ENCODE assay signal across 34 cellular contexts in genomic region chr5:35294017-35294416, GRCh38.
"Had no signal": no experiment of that assay in that cellular context is flagged by ENCODE, and none has a peak within 500 bp of the region (broad histone marks: within the 10 kb centered on the region; RNA-seq: fewer than 3 reads in every experiment).

No MANE protein-coding gene starts in this region.

- H3K27ac Mint-ChIP-seq: activated naive CD4-positive, alpha-beta T cell treated with anti-CD3 and anti-CD28 coated beads for 36 hours; activated naive CD4-positive, alpha-beta T cell treated with anti-CD3 and anti-CD28 coated beads, Interleukin-2, amount 10 ng/mL, durations not matched to agents 7 days and 5 days; activated naive CD4-positive, alpha-beta T cell treated with anti-CD3 and anti-CD28 coated beads, Interleukin-2, amount 50 U/mL, for 24 hours; activated naive CD4-positive, alpha-beta T cell treated with anti-CD3 and anti-CD28 coated beads, Interleukin-2, amount 50 U/mL, for 72 hours; activated naive CD8-positive, alpha-beta T cell; activated naive CD8-positive, alpha-beta T cell treated with anti-CD3 and anti-CD28 coated beads for 36 hours; activated naive CD8-positive, alpha-beta T cell treated with anti-CD3 and anti-CD28 coated beads, Interleukin-2, amount 10 ng/mL, durations not matched to agents 7 days and 5 days; activated naive CD8-positive, alpha-beta T cell treated with anti-CD3 and anti-CD28 coated beads, Interleukin-2, amount 50 U/mL, for 24 hours; activated T-cell treated with anti-CD3 and anti-CD28 coated beads, Interleukin-2, amount 50 U/mL, for 72 hours; activated T-helper 1 cell treated with anti-CD3 and anti-CD28 coated beads, Interleukin-12 subunit alpha, Interleukin-12 subunit beta, Interleukin-2, Interleukin-4 antibody, amounts not matched to agents 30 ng/mL and 10 ng/mL and 1 ng/mL, durations not matched to agents 14 hours and 24 hours and 36 hours; activated T-helper 17 cell treated with anti-CD3 and anti-CD28 coated beads, Interleukin-2, amount 50 U/mL, for 72 hours; activated T-helper 2 cell treated with anti-CD3 and anti-CD28 coated beads, Interferon-gamma antibody, Interleukin-2, Interleukin-4, amounts not matched to agents 10 μg/mL and 5 μg/mL and 100 μg/mL, durations not matched to agents 14 hours and 24 hours and 36 hours; brain had no signal

- H3K4me1 Mint-ChIP-seq: activated naive CD4-positive, alpha-beta T cell treated with anti-CD3 and anti-CD28 coated beads, Interleukin-2, amount 10 ng/mL, durations not matched to agents 7 days and 5 days; activated naive CD4-positive, alpha-beta T cell treated with anti-CD3 and anti-CD28 coated beads, Interleukin-2, amount 50 U/mL, for 24 hours; activated naive CD8-positive, alpha-beta T cell treated with anti-CD3 and anti-CD28 coated beads for 36 hours; activated naive CD8-positive, alpha-beta T cell treated with anti-CD3 and anti-CD28 coated beads, Interleukin-2, amount 10 ng/mL, durations not matched to agents 7 days and 5 days; activated naive CD8-positive, alpha-beta T cell treated with anti-CD3 and anti-CD28 coated beads, Interleukin-2, amount 50 U/mL, for 24 hours; activated T-helper 17 cell treated with anti-CD3 and anti-CD28 coated beads, Interleukin-2, amount 50 U/mL, for 72 hours; central memory CD8-positive, alpha-beta T cell had no signal

- H3K4me3 Mint-ChIP-seq: activated naive CD4-positive, alpha-beta T cell treated with anti-CD3 and anti-CD28 coated beads for 36 hours; activated naive CD4-positive, alpha-beta T cell treated with anti-CD3 and anti-CD28 coated beads, Interleukin-2, amount 10 ng/mL, durations not matched to agents 7 days and 5 days; activated naive CD4-positive, alpha-beta T cell treated with anti-CD3 and anti-CD28 coated beads, Interleukin-2, amount 50 U/mL, for 24 hours; activated naive CD8-positive, alpha-beta T cell; activated naive CD8-positive, alpha-beta T cell treated with anti-CD3 and anti-CD28 coated beads for 36 hours; activated naive CD8-positive, alpha-beta T cell treated with anti-CD3 and anti-CD28 coated beads, Interleukin-2, amount 10 ng/mL, durations not matched to agents 7 days and 5 days; activated naive CD8-positive, alpha-beta T cell treated with anti-CD3 and anti-CD28 coated beads, Interleukin-2, amount 50 U/mL, for 24 hours; activated T-cell treated with anti-CD3 and anti-CD28 coated beads, Interleukin-2, amount 50 U/mL, for 4 hours; activated T-cell treated with anti-CD3 and anti-CD28 coated beads, Interleukin-2, amount 50 U/mL, for 72 hours; activated T-helper 1 cell treated with anti-CD3 and anti-CD28 coated beads, Interleukin-12 subunit alpha, Interleukin-12 subunit beta, Interleukin-2, Interleukin-4 antibody, amounts not matched to agents 30 ng/mL and 10 ng/mL and 1 ng/mL, durations not matched to agents 14 hours and 24 hours and 36 hours; activated T-helper 17 cell treated with anti-CD3 and anti-CD28 coated beads, Interleukin-2, amount 50 U/mL, for 72 hours; brain; central memory CD8-positive, alpha-beta T cell had no signal

- H3K36me3 ChIP-seq: adrenal gland, ascending aorta, brain microvascular endothelial cell, breast epithelium, cardiac muscle cell had no signal

- ATAC-seq: activated naive CD4-positive, alpha-beta T cell treated with anti-CD3 and anti-CD28 coated beads, Interleukin-2, amount 50 U/mL, for 72 hours; activated naive CD8-positive, alpha-beta T cell treated with anti-CD3 and anti-CD28 coated beads, Interleukin-2, amount 50 U/mL, for 24 hours; activated T-cell treated with anti-CD3 and anti-CD28 coated beads, Interleukin-2, amount 50 U/mL, for 4 hours; activated T-cell treated with anti-CD3 and anti-CD28 coated beads, Interleukin-2, amount 50 U/mL, for 72 hours; activated T-helper 17 cell treated with anti-CD3 and anti-CD28 coated beads, Interleukin-2, amount 50 U/mL, for 72 hours; body of pancreas had no signal

- H3K27me3 ChIP-seq: adrenal gland, ascending aorta, body of pancreas, brain microvascular endothelial cell, breast epithelium, cardiac muscle cell had no signal

- DNase-seq: activated effector memory CD4-positive, alpha-beta T cell treated with anti-CD3 and anti-CD28 coated beads, Interleukin-2, amount 50 U/mL, for 16 hours; activated effector memory CD4-positive, alpha-beta T cell treated with Interleukin-2 at 50 U/mL for 16 hours; activated gamma-delta T cell; activated gamma-delta T cell treated with Interleukin-2 at 50 U/mL for 16 hours; activated naive CD4-positive, alpha-beta T cell; activated naive CD4-positive, alpha-beta T cell treated with anti-CD3 and anti-CD28 coated beads for 36 hours; activated naive CD4-positive, alpha-beta T cell treated with anti-CD3 and anti-CD28 coated beads, Interleukin-2, amount 10 ng/mL, durations not matched to agents 7 days and 5 days; activated naive CD4-positive, alpha-beta T cell treated with anti-CD3 and anti-CD28 coated beads, Interleukin-2, amount 50 U/mL, for 16 hours; activated naive CD4-positive, alpha-beta T cell treated with Interleukin-2 at 50 U/mL for 16 hours; activated naive CD8-positive, alpha-beta T cell treated with anti-CD3 and anti-CD28 coated beads for 36 hours; activated naive CD8-positive, alpha-beta T cell treated with anti-CD3 and anti-CD28 coated beads, Interleukin-2, amount 10 ng/mL, durations not matched to agents 7 days and 5 days; activated naive CD8-positive, alpha-beta T cell treated with anti-CD3 and anti-CD28 coated beads, Interleukin-2, amount 50 U/mL, for 24 hours; activated T-cell treated with anti-CD3 and anti-CD28 coated beads, Interleukin-2, amount 50 U/mL, for 4 hours; activated T-cell treated with anti-CD3 and anti-CD28 coated beads, Interleukin-2, amount 50 U/mL, for 48 hours; activated T-cell treated with anti-CD3 and anti-CD28 coated beads, Interleukin-2, amount 50 U/mL, for 72 hours; adrenal gland; amniotic stem cell; anterior cingulate cortex; aorta; body of pancreas; brain microvascular endothelial cell; central memory CD4-positive, alpha-beta T cell; cerebellar nuclear complex had no signal

- H3K27me3 Mint-ChIP-seq: activated naive CD4-positive, alpha-beta T cell treated with anti-CD3 and anti-CD28 coated beads, Interleukin-2, amount 10 ng/mL, durations not matched to agents 7 days and 5 days had no signal

- H3K4me1 ChIP-seq: adrenal gland, ascending aorta, breast epithelium had no signal

- H3K27ac ChIP-seq: adrenal gland, ascending aorta, body of pancreas, brain microvascular endothelial cell, breast epithelium, cardiac muscle cell had no signal

- H3K36me3 Mint-ChIP-seq: activated naive CD4-positive, alpha-beta T cell treated with anti-CD3 and anti-CD28 coated beads, Interleukin-2, amount 10 ng/mL, durations not matched to agents 7 days and 5 days; activated naive CD4-positive, alpha-beta T cell treated with anti-CD3 and anti-CD28 coated beads, Interleukin-2, amount 50 U/mL, for 24 hours; activated naive CD4-positive, alpha-beta T cell treated with anti-CD3 and anti-CD28 coated beads, Interleukin-2, amount 50 U/mL, for 72 hours; activated naive CD8-positive, alpha-beta T cell; activated naive CD8-positive, alpha-beta T cell treated with anti-CD3 and anti-CD28 coated beads for 36 hours; activated naive CD8-positive, alpha-beta T cell treated with anti-CD3 and anti-CD28 coated beads, Interleukin-2, amount 10 ng/mL, durations not matched to agents 7 days and 5 days; brain had no signal

- H3K4me3 ChIP-seq: adrenal gland, ascending aorta, body of pancreas, breast epithelium, cardiac muscle cell had no signal

- H3K9me3 ChIP-seq: adrenal gland, ascending aorta, body of pancreas, breast epithelium had no signal

- H3K9me3 Mint-ChIP-seq: activated naive CD4-positive, alpha-beta T cell treated with anti-CD3 and anti-CD28 coated beads for 36 hours; activated naive CD4-positive, alpha-beta T cell treated with anti-CD3 and anti-CD28 coated beads, Interleukin-2, amount 10 ng/mL, durations not matched to agents 7 days and 5 days; activated naive CD8-positive, alpha-beta T cell treated with anti-CD3 and anti-CD28 coated beads, Interleukin-2, amount 10 ng/mL, durations not matched to agents 7 days and 5 days; activated T-cell treated with anti-CD3 and anti-CD28 coated beads, Interleukin-2, amount 50 U/mL, for 4 hours; activated T-helper 1 cell treated with anti-CD3 and anti-CD28 coated beads, Interleukin-12 subunit alpha, Interleukin-12 subunit beta, Interleukin-2, Interleukin-4 antibody, amounts not matched to agents 30 ng/mL and 10 ng/mL and 1 ng/mL, durations not matched to agents 14 hours and 24 hours and 36 hours; activated T-helper 17 cell treated with anti-CD3 and anti-CD28 coated beads, Interleukin-2, amount 50 U/mL, for 72 hours; activated T-helper 2 cell treated with anti-CD3 and anti-CD28 coated beads, Interferon-gamma antibody, Interleukin-2, Interleukin-4, amounts not matched to agents 10 μg/mL and 5 μg/mL and 100 μg/mL, durations not matched to agents 14 hours and 24 hours and 36 hours; central memory CD8-positive, alpha-beta T cell had no signal
